ENCODE assay signal across 20 cellular contexts in genomic region chr6:56357616-56358373, GRCh38.
DNase-seq lines count a peak whose midpoint lies in the region; ATAC-seq, FAIRE-seq and TF ChIP-seq lines count a peak whose summit lies in the region.
"Had no signal": no experiment of that assay in that cellular context is flagged by ENCODE, and none has a peak within 500 bp of the region (broad histone marks: within the 10 kb centered on the region; RNA-seq: fewer than 3 reads in every experiment).

No MANE protein-coding gene starts in this region.

- ATAC-seq in activated CD4-positive, alpha-beta T cell treated with anti-CD3 and anti-CD28 coated beads for 36 hours, result peak; percentile 49
- ATAC-seq in GM12878, result peak; percentile 74
- ATAC-seq in GM21825 (IDR thresholded peaks at IDR 0.05; ENCODE audit: unreplicated experiment), result no peak
- ATAC-seq: activated naive CD8-positive, alpha-beta T cell treated with anti-CD3 and anti-CD28 coated beads, Interleukin-2, amount 50 U/mL, for 24 hours had no signal

- H3K36me3 Mint-ChIP-seq in activated CD4-positive, alpha-beta T cell treated with anti-CD3 and anti-CD28 coated beads for 36 hours (ENCODE audit: low read depth), result no peaks in the 10 kb centered on the region

- H3K9ac ChIP-seq in GM12878 (ENCODE audit: control insufficient read depth, insufficient read depth, low read length), result no peak overlapping the region
- no peak overlapping the region for H3K9ac ChIP-seq in skeletal muscle satellite cell (ENCODE audit: low read depth, low read length)
- H3K9ac ChIP-seq in kidney (ENCODE audit: low read length in 2 of 2), result no peak overlapping the region

- H3K27me3 ChIP-seq in GM12878 (replicated peaks in 1 of 2; ENCODE audit: control insufficient read depth in 2 of 2, insufficient read depth in 2 of 2, low read length in 1 of 2) (no peaks in the 10 kb centered on the region), skeletal muscle satellite cell (ENCODE audit: control insufficient read depth, insufficient read depth, low read length) (no peaks in the 10 kb centered on the region)
- H3K27me3 ChIP-seq: ovary, tibial artery had no signal

- H3K4me3 ChIP-seq in GM12878 (no peak overlapping the region), skeletal muscle satellite cell (ENCODE audit: low read length) (no peak overlapping the region), kidney (ENCODE audit: low read length in 2 of 2) (no peak overlapping the region)
- H3K4me3 ChIP-seq: ovary, tibial artery had no signal

- intact Hi-C loops in activated CD4-positive, alpha-beta T cell treated with anti-CD3 and anti-CD28 coated beads for 36 hours (cut with DNase I, micrococcal nuclease), result loop anchor here in 1 of 2 experiments (5.0 kb wide), 2 partner anchors 495 to 960 kb away; partner anchors contain the start of gene PRIM2
- intact Hi-C loops in GM12878 (cut with micrococcal nuclease; ENCODE audit: unreplicated experiment), result loop anchor here (2.0 to 10.0 kb wide), 3 partner anchors 90 to 493 kb away; no protein-coding TSS in a partner anchor
- intact Hi-C loops in kidney (cut with DNase I), result loop anchor here (5.0 to 10.0 kb wide), 2 partner anchors 217 to 235 kb away; no protein-coding TSS in a partner anchor

- RAD21 ChIA-PET in GM12878 (lab: Charles Lee; ENCODE audit: unreplicated experiment), result interaction anchor here (1.0 to 2.2 kb wide), 6 partner anchors 185 to 494 kb away, joined by 3 to 9 read pairs (median 6); no protein-coding TSS in a partner anchor

- BruUV-seq in GM12878 (replicated peaks; lab: Mats Ljungman, UMichigan), result no TSS peak

- H3K27ac ChIP-seq in GM12878 (ENCODE audit: control insufficient read depth, insufficient read depth) (no peak overlapping the region), kidney (ENCODE audit: low read depth in 2 of 2, low read length in 2 of 2) (no peak overlapping the region)
- H3K27ac ChIP-seq: ovary, tibial artery, VCaP had no signal

- no peaks in the 10 kb centered on the region for H3K4me1 Mint-ChIP-seq in activated CD4-positive, alpha-beta T cell treated with anti-CD3 and anti-CD28 coated beads for 36 hours
- H3K4me1 Mint-ChIP-seq: activated naive CD8-positive, alpha-beta T cell treated with anti-CD3 and anti-CD28 coated beads, Interleukin-2, amount 50 U/mL, for 24 hours had no signal

- peaks cover 2% of the 10 kb centered on the region for H3K9me3 Mint-ChIP-seq in activated CD4-positive, alpha-beta T cell treated with anti-CD3 and anti-CD28 coated beads for 36 hours (ENCODE audit: low read depth)
- H3K9me3 Mint-ChIP-seq: activated naive CD8-positive, alpha-beta T cell treated with anti-CD3 and anti-CD28 coated beads, Interleukin-2, amount 50 U/mL, for 24 hours had no signal

- TF ChIP-seq EP300 in GM12878 (IDR thresholded peaks at IDR 0.05; ENCODE audit: borderline replicate concordance in 1 of 2, control insufficient read depth in 1 of 2, low read depth in 2 of 2, low read length in 2 of 2), result no peak

- H3K4me1 ChIP-seq in GM12878 (ENCODE audit: control insufficient read depth, insufficient read depth, low read length), result no peaks in the 10 kb centered on the region
- peaks cover 20% of the 10 kb centered on the region for H3K4me1 ChIP-seq in skeletal muscle satellite cell (ENCODE audit: control insufficient read depth, insufficient read depth, low read length)
- no peaks in the 10 kb centered on the region for H3K4me1 ChIP-seq in kidney (ENCODE audit: control insufficient read depth in 1 of 2, insufficient read depth in 1 of 2, low read depth in 1 of 2, low read length in 2 of 2)

- peaks cover 1% of the 10 kb centered on the region for H3K27me3 Mint-ChIP-seq in activated CD4-positive, alpha-beta T cell treated with anti-CD3 and anti-CD28 coated beads for 36 hours

- SMC1A ChIA-PET in GM12878 (lab: Charles Lee; ENCODE audit: uncharacterized antibody, unreplicated experiment), result interaction anchor here (0.7 to 2.0 kb wide), 8 partner anchors 13 to 547 kb away, joined by 3 to 22 read pairs (median 4); no protein-coding TSS in a partner anchor

- CTCF ChIA-PET in activated CD4-positive, alpha-beta T cell treated with anti-CD3 and anti-CD28 coated beads for 36 hours (lab: Charles Lee), result interaction anchor here (0.7 to 2.4 kb wide), 12 partner anchors 8 to 493 kb away, joined by 3 to 13 read pairs (median 4); partner anchors contain the start of gene DST
- CTCF ChIA-PET in GM12878 (lab: Yijun Ruan, JAX), result interaction anchor here (0.6 to 3.1 kb wide), 9 partner anchors 13 to 304 kb away, joined by 3 to 54 read pairs (median 7); no protein-coding TSS in a partner anchor

- no peak for TF ChIP-seq CTCF in GM12878 (IDR thresholded peaks at IDR 0.05 in 2 of 3, conservative IDR thresholded peaks at IDR 0.05 in 1 of 3; ENCODE audit: control insufficient read depth in 2 of 3, extremely low read depth in 1 of 3, insufficient read depth in 1 of 3, low read depth in 3 of 3, low read length in 3 of 3)
- TF ChIP-seq CTCF in kidney (IDR thresholded peaks at IDR 0.05; ENCODE audit: borderline replicate concordance, extremely low read depth, insufficient read depth), result no peak

- H3K4me3 Mint-ChIP-seq in activated CD4-positive, alpha-beta T cell treated with anti-CD3 and anti-CD28 coated beads for 36 hours, result no peak overlapping the region
- H3K4me3 Mint-ChIP-seq: activated naive CD8-positive, alpha-beta T cell treated with anti-CD3 and anti-CD28 coated beads, Interleukin-2, amount 50 U/mL, for 24 hours; mesothelial cell of epicardium had no signal

- FAIRE-seq in GM12878 (lab: Jason Lieb, UNC) (no peak), kidney (lab: Jason Lieb, UNC) (no peak)

- H3K27ac Mint-ChIP-seq in activated CD4-positive, alpha-beta T cell treated with anti-CD3 and anti-CD28 coated beads for 36 hours, result no peak overlapping the region
- H3K27ac Mint-ChIP-seq: activated naive CD8-positive, alpha-beta T cell treated with anti-CD3 and anti-CD28 coated beads, Interleukin-2, amount 50 U/mL, for 24 hours; mesothelial cell of epicardium had no signal

- no peak overlapping the region for H2AFZ ChIP-seq in GM12878 (ENCODE audit: control insufficient read depth, low read depth, low read length)

- TF ChIP-seq POLR2A in GM12878 (IDR thresholded peaks at IDR 0.05; ENCODE audit: low read depth, low read length), result no peak

- 0 out of 2 replicates have a peak overlapping the region, but pooled peaks have one; percentile 25 for H3K4me2 ChIP-seq in GM12878 (ENCODE audit: control insufficient read depth, insufficient read depth)
- H3K4me2 ChIP-seq in skeletal muscle satellite cell (ENCODE audit: low read length), result peak overlapping the region; percentile 10

- no peaks in the 10 kb centered on the region; the same call in 1 of the 3 replicates for H3K9me3 ChIP-seq in GM12878 (replicated peaks; ENCODE audit: control insufficient read depth, insufficient read depth, low read length)
- H3K9me3 ChIP-seq in skeletal muscle satellite cell (replicated peaks; ENCODE audit: low read length), result no peaks in the 10 kb centered on the region
- H3K9me3 ChIP-seq in kidney (ENCODE audit: control insufficient read depth in 1 of 2, low read length in 2 of 2), result no peaks in the 10 kb centered on the region
- H3K9me3 ChIP-seq: ovary had no signal

- no peak for DNase-seq in activated CD4-positive, alpha-beta T cell treated with anti-CD3 and anti-CD28 coated beads for 36 hours
- no peak for DNase-seq in activated CD4-positive, alpha-beta T cell treated with anti-CD3 and anti-CD28 coated beads for 1 hour
- peak; percentile 77 for DNase-seq in HT1080 (ENCODE audit: low read depth)
- DNase-seq in GM12878 (ENCODE audit: low read depth, low spot score), result no peak
- DNase-seq in kidney, result no peak
- no peak for DNase-seq in cerebellum (ENCODE audit: low spot score)
- DNase-seq: 8988T; activated naive CD8-positive, alpha-beta T cell treated with anti-CD3 and anti-CD28 coated beads, Interleukin-2, amount 50 U/mL, for 24 hours; Calu3; cortex of kidney; H7; NCI-H1417; NCI-H774; ovary; stimulated activated CD4-positive, alpha-beta T cell treated with anti-CD3 and anti-CD28 coated beads, Interleukin-15, amount 100 ng/mL, for 24 hours; tibial artery had no signal

- H3K36me3 ChIP-seq in GM12878 (ENCODE audit: control insufficient read depth in 2 of 2, insufficient read depth in 2 of 2, low read length in 1 of 2) (no peaks in the 10 kb centered on the region), skeletal muscle satellite cell (ENCODE audit: insufficient read depth, low read length) (no peaks in the 10 kb centered on the region), kidney (ENCODE audit: control insufficient read depth in 1 of 2, insufficient read depth in 2 of 2, low read length in 2 of 2) (no peaks in the 10 kb centered on the region)
- H3K36me3 ChIP-seq: ovary, tibial artery had no signal

- H3K79me2 ChIP-seq in GM12878 (ENCODE audit: control insufficient read depth, insufficient read depth, low read length), result no peaks in the 10 kb centered on the region

- POLR2A ChIA-PET in activated CD4-positive, alpha-beta T cell treated with anti-CD3 and anti-CD28 coated beads for 36 hours (lab: Charles Lee), result interaction anchor here (0.6 kb wide), 1 partner anchor 394 kb away, joined by 7 read pairs; no protein-coding TSS in a partner anchor
- POLR2A ChIA-PET in GM12878 (lab: Charles Lee), result no interaction called here

- TF ChIP-seq RAD21 in GM12878 (IDR thresholded peaks at IDR 0.05; ENCODE audit: insufficient read depth, low read depth, low read length), result no peak

- in situ Hi-C loops in GM12878 (cut with MboI), result loop anchor here (10.0 kb wide), 2 partner anchors 337 to 507 kb away; no protein-coding TSS in a partner anchor

- H4K20me1 ChIP-seq in GM12878 (ENCODE audit: control insufficient read depth, insufficient read depth), result no peaks in the 10 kb centered on the region

- WGBS in GM12878 (ENCODE audit: insufficient coverage, insufficient replicate concordance, low lambda C conversion rate, missing lambda C conversion rate), result 18% methylated on average over 6 of the region's 6 CpGs

TF ChIP-seq in GM12878, 131 proteins besides CTCF, POLR2A, EP300 and RAD21:
- no peak for TF ChIP-seq NR2C2 (IDR thresholded peaks at IDR 0.05; ENCODE audit: borderline replicate concordance, control insufficient read depth, insufficient read length, low read depth)
